8 cellular contexts compared by ENCODE assay signal in genomic region chr14:65230287-65230728, GRCh38.
DNase-seq lines count a peak whose midpoint lies in the region; TF ChIP-seq lines count a peak whose summit lies in the region.

No MANE protein-coding gene starts in this region.

- peaks cover 3% of the 10 kb centered on the region for H3K36me3 Mint-ChIP-seq in T-helper 1 cell treated with Interleukin-12 subunit alpha and Interleukin-12 subunit beta and Interleukin-4 antibody, amounts not matched to agents 30 μg/mL and 1 μg/mL, for 36 hours (ENCODE audit: low read depth)
- H3K36me3 Mint-ChIP-seq in neural crest cell (ENCODE audit: low read depth): no peaks in the 10 kb centered on the region

- H3K27me3 ChIP-seq in SJCRH30: no peaks in the 10 kb centered on the region

- H3K27ac ChIP-seq in SJCRH30: no peak overlapping the region

- no peak for DNase-seq in T-helper 1 cell
- DNase-seq in SJCRH30: peak in 1 of 2 experiments; percentile 36
- no peak for DNase-seq in epithelial cell of proximal tubule (ENCODE audit: low read depth)
- no peak for DNase-seq in neural crest cell (ENCODE audit: low read depth, low spot score)
- no peak for DNase-seq in iPS-NIHi7 (ENCODE audit: extremely low spot score)
- DNase-seq in ecto neural progenitor cell (ENCODE audit: low spot score): no peak
- DNase-seq in activated CD8-positive, alpha-beta memory T cell treated with anti-CD3 and anti-CD28 coated beads, Interleukin-2, amount 50 U/mL, for 4 hours: no peak

- peak overlapping the region; percentile 97 for H3K27ac Mint-ChIP-seq in T-helper 1 cell treated with Interleukin-12 subunit alpha and Interleukin-12 subunit beta and Interleukin-4 antibody, amounts not matched to agents 30 μg/mL and 1 μg/mL, for 36 hours
- H3K27ac Mint-ChIP-seq in neural crest cell (ENCODE audit: unreplicated experiment): peak overlapping the region; percentile 93

- no peaks in the 10 kb centered on the region for H3K27me3 Mint-ChIP-seq in T-helper 1 cell treated with Interleukin-12 subunit alpha and Interleukin-12 subunit beta and Interleukin-4 antibody, amounts not matched to agents 30 μg/mL and 1 μg/mL, for 36 hours (ENCODE audit: low read depth)
- H3K27me3 Mint-ChIP-seq in neural crest cell (ENCODE audit: low read depth): no peaks in the 10 kb centered on the region

- H3K9me3 Mint-ChIP-seq in T-helper 1 cell treated with Interleukin-12 subunit alpha and Interleukin-12 subunit beta and Interleukin-4 antibody, amounts not matched to agents 30 μg/mL and 1 μg/mL, for 36 hours: peaks cover 4% of the 10 kb centered on the region
- peaks cover 10% of the 10 kb centered on the region for H3K9me3 Mint-ChIP-seq in neural crest cell

- peak overlapping the region; percentile 86 for H3K4me3 Mint-ChIP-seq in T-helper 1 cell treated with Interleukin-12 subunit alpha and Interleukin-12 subunit beta and Interleukin-4 antibody, amounts not matched to agents 30 μg/mL and 1 μg/mL, for 36 hours
- peak overlapping the region; percentile 67 for H3K4me3 Mint-ChIP-seq in neural crest cell

- H3K4me3 ChIP-seq in SJCRH30 (peak overlapping the region; percentile 56), epithelial cell of proximal tubule (ENCODE audit: low read depth, low read length) (peak overlapping the region; percentile 37)

- H3K4me1 Mint-ChIP-seq in T-helper 1 cell treated with Interleukin-12 subunit alpha and Interleukin-12 subunit beta and Interleukin-4 antibody, amounts not matched to agents 30 μg/mL and 1 μg/mL, for 36 hours (ENCODE audit: low read depth): peaks cover 41% of the 10 kb centered on the region
- peaks cover 62% of the 10 kb centered on the region for H3K4me1 Mint-ChIP-seq in neural crest cell

- H3K4me1 ChIP-seq in SJCRH30: no peaks in the 10 kb centered on the region

- no peaks in the 10 kb centered on the region for H3K9me3 ChIP-seq in SJCRH30 (replicated peaks)

- H3K36me3 ChIP-seq in SJCRH30: no peaks in the 10 kb centered on the region

- no peak for TF ChIP-seq CTCF in epithelial cell of proximal tubule (conservative IDR thresholded peaks at IDR 0.05; ENCODE audit: low read depth, low read length)
- no peak for TF ChIP-seq CTCF in neural crest cell (conservative IDR thresholded peaks at IDR 0.05)
